In the genomic region with DNA sequence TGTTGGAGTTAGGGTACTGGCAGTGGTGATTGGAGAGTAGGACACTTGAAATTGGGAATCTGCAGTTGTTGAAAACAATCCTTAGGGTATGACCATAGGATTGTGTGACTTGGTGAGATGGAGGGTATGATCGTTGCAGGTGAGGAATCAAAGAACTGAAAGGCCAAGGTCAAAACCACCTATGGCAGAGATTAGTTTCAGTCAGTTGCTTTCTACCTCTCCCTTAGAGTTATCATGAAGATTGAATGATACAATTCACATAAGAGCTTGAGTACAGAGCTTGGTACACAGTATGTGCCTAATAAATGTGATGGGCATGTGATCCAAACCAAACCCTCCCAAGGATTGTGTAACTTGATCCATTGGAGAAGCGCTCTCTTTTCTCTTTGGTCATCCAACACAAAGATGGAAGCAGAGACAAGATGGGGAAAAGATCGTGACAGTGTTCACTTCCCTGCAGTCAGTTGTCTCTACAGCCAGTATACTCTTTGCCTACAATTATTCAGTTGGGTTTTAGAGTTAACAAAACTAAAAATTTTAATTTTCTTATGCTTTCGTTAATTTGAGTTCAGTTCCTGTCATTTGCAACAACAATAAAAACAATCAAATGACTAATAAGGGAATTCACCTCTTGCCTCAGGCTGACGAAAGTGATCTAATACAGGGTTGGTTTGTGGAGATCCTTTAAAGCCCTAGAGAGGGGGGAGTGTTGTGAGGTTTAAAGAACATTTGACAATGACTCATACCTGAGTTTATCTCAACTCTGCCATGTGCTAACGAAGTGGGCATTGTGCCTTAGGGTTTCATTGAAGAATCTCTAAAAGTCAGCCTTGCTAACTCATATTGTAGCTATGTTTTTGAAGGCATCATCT, we compare ENCODE assay signal across 14 cellular contexts. TPM values are rescaled to one million over a fixed set of nuclear protein-coding genes. Genes with fewer than 3 reads are reported as not detected.
DNase-seq lines count a peak whose midpoint lies in the region; ATAC-seq and TF ChIP-seq lines count a peak whose summit lies in the region.
"Had no signal": no experiment of that assay in that cellular context is flagged by ENCODE, and none has a peak within 500 bp of the region (broad histone marks: within the 10 kb centered on the region; RNA-seq: fewer than 3 reads in every experiment).

No MANE protein-coding gene starts in this region.

- no peak overlapping the region for H3K4me3 Mint-ChIP-seq in activated CD8-positive, alpha-beta T cell treated with anti-CD3 and anti-CD28 coated beads for 36 hours
- H3K4me3 Mint-ChIP-seq: CD8-positive, alpha-beta memory T cell; H9; mesothelial cell of epicardium had no signal

- TF ChIP-seq POLR2A in GM18505 (IDR thresholded peaks at IDR 0.05; ENCODE audit: borderline replicate concordance, extremely low read depth, insufficient read depth, insufficient read length), result no peak
- TF ChIP-seq POLR2A in esophagus muscularis mucosa (IDR thresholded peaks at IDR 0.05; ENCODE audit: low read depth), result no peak

- TF ChIP-seq CTCF in activated CD8-positive, alpha-beta T cell treated with anti-CD3 and anti-CD28 coated beads for 36 hours (IDR thresholded peaks at IDR 0.05), result no peak
- TF ChIP-seq CTCF in hepatocyte (IDR thresholded peaks at IDR 0.05; ENCODE audit: poor library complexity), result no peak
- TF ChIP-seq CTCF in esophagus muscularis mucosa (IDR thresholded peaks at IDR 0.05), result no peak

- no peaks in the 10 kb centered on the region for H3K27me3 Mint-ChIP-seq in activated CD8-positive, alpha-beta T cell treated with anti-CD3 and anti-CD28 coated beads for 36 hours

- peaks cover 1% of the 10 kb centered on the region for H3K9me3 Mint-ChIP-seq in activated CD8-positive, alpha-beta T cell treated with anti-CD3 and anti-CD28 coated beads for 36 hours

- H3K9me2 ChIP-seq in hepatocyte (replicated peaks; ENCODE audit: insufficient read depth), result no peaks in the 10 kb centered on the region

- H3K27me3 ChIP-seq in hepatocyte (no peaks in the 10 kb centered on the region), esophagus muscularis mucosa (no peaks in the 10 kb centered on the region)
- H3K27me3 ChIP-seq: gastroesophageal sphincter, right atrium auricular region had no signal

- intact Hi-C loops in activated CD8-positive, alpha-beta T cell treated with anti-CD3 and anti-CD28 coated beads for 36 hours (cut with micrococcal nuclease), result no loop called here
- intact Hi-C loops in esophagus muscularis mucosa (cut with DNase I), result no loop called here

- no peak overlapping the region for H2AFZ ChIP-seq in hepatocyte

- no peak overlapping the region for H3K27ac ChIP-seq in hepatocyte
- no peak overlapping the region for H3K27ac ChIP-seq in esophagus muscularis mucosa (replicated peaks in 1 of 4)
- H3K27ac ChIP-seq: gastroesophageal sphincter, right atrium auricular region, VCaP had no signal

- no peaks in the 10 kb centered on the region for H3K36me3 Mint-ChIP-seq in activated CD8-positive, alpha-beta T cell treated with anti-CD3 and anti-CD28 coated beads for 36 hours (ENCODE audit: low read depth)
- H3K36me3 Mint-ChIP-seq: mesothelial cell of epicardium had no signal

- CTCF ChIA-PET in activated CD8-positive, alpha-beta T cell treated with anti-CD3 and anti-CD28 coated beads for 36 hours (lab: Charles Lee), result no interaction called here

- no peaks in the 10 kb centered on the region for H4K20me1 ChIP-seq in hepatocyte (ENCODE audit: insufficient read depth, poor library complexity, severe bottlenecking)

- peak; percentile 89 for DNase-seq in EL
- DNase-seq in activated CD8-positive, alpha-beta T cell treated with anti-CD3 and anti-CD28 coated beads for 36 hours, result peak; percentile 19
- DNase-seq in hepatocyte (ENCODE audit: low spot score), result peak; percentile 15
- no peak for DNase-seq in NOMO-1 treated with DMSO at 0.1 percent for 48 hours (lab: John Stamatoyannopoulos, UW; ENCODE audit: unreplicated experiment)
- DNase-seq in esophagus muscularis mucosa (ENCODE audit: extremely low spot score), result no peak
- DNase-seq: CD8-positive, alpha-beta memory T cell; H9 had no signal

- H3K36me3 ChIP-seq in hepatocyte (replicated peaks; ENCODE audit: insufficient read depth, low read depth) (no peaks in the 10 kb centered on the region), esophagus muscularis mucosa (no peaks in the 10 kb centered on the region)
- H3K36me3 ChIP-seq: gastroesophageal sphincter, right atrium auricular region had no signal

- H3K4me1 ChIP-seq in hepatocyte (ENCODE audit: insufficient read depth), result no peaks in the 10 kb centered on the region
- no peaks in the 10 kb centered on the region for H3K4me1 ChIP-seq in esophagus muscularis mucosa
- H3K4me1 ChIP-seq: gastroesophageal sphincter, right atrium auricular region had no signal

- H3K9me3 ChIP-seq in hepatocyte (ENCODE audit: low read depth) (no peaks in the 10 kb centered on the region), esophagus muscularis mucosa (no peaks in the 10 kb centered on the region)
- H3K9me3 ChIP-seq: gastroesophageal sphincter, right atrium auricular region had no signal

- peak overlapping the region; percentile 13 for H3K27ac Mint-ChIP-seq in activated CD8-positive, alpha-beta T cell treated with anti-CD3 and anti-CD28 coated beads for 36 hours
- H3K27ac Mint-ChIP-seq: CD8-positive, alpha-beta memory T cell; H9; mesothelial cell of epicardium had no signal

- no peak overlapping the region for H3K4me2 ChIP-seq in hepatocyte

- no peak for TF ChIP-seq EP300 in esophagus muscularis mucosa (IDR thresholded peaks at IDR 0.05)

- no peaks in the 10 kb centered on the region for H3K79me2 ChIP-seq in hepatocyte

- POLR2A ChIA-PET in activated CD8-positive, alpha-beta T cell treated with anti-CD3 and anti-CD28 coated beads for 36 hours (lab: Charles Lee), result no interaction called here

- peak; percentile 65 for ATAC-seq in HG03565 (IDR thresholded peaks at IDR 0.05; ENCODE audit: unreplicated experiment)
- peak; percentile 99 for ATAC-seq in activated CD8-positive, alpha-beta T cell treated with anti-CD3 and anti-CD28 coated beads for 36 hours
- no peak for ATAC-seq in GM18505 (IDR thresholded peaks at IDR 0.05; ENCODE audit: unreplicated experiment)
- ATAC-seq in HG03159 (IDR thresholded peaks at IDR 0.05; ENCODE audit: unreplicated experiment), result no peak
- ATAC-seq: gastroesophageal sphincter had no signal

- WGBS in hepatocyte (ENCODE audit: low lambda C conversion rate, missing lambda C conversion rate), result 68% methylated on average over 6 of the region's 6 CpGs
- WGBS in esophagus muscularis mucosa, result 76% methylated on average over 6 of the region's 6 CpGs

- H3K4me1 Mint-ChIP-seq in activated CD8-positive, alpha-beta T cell treated with anti-CD3 and anti-CD28 coated beads for 36 hours (ENCODE audit: low read depth), result peaks cover 12% of the 10 kb centered on the region
- H3K4me1 Mint-ChIP-seq: mesothelial cell of epicardium had no signal

- no peak overlapping the region for H3K4me3 ChIP-seq in hepatocyte
- no peak overlapping the region for H3K4me3 ChIP-seq in esophagus muscularis mucosa
- H3K4me3 ChIP-seq: gastroesophageal sphincter, right atrium auricular region had no signal

RNA-seq across cellular contexts. Expression of a gene that starts 14.7 kb away (rescaled TPM):
- total RNA-seq in activated CD8-positive, alpha-beta T cell treated with anti-CD3 and anti-CD28 coated beads for 36 hours, result 100 to 1,000 TPM; 141 to 142 TPM
- total RNA-seq in hepatocyte (93.3 and 108 TPM in 2 replicates), esophagus muscularis mucosa (10 to 100 TPM; 35.7 to 93.4 (median 89.2) TPM)
- polyA plus RNA-seq in hepatocyte, result 46.0 and 58.5 TPM in 2 replicates

Comparison
In these comparisons a context has a peak if more than half of its experiments do, and no peak if none do; other contexts are left out.
1. DNase-seq: peak in EL (single experiment), activated CD8-positive, alpha-beta T cell treated with anti-CD3 and anti-CD28 coated beads for 36 hours (single experiment) and hepatocyte (single experiment); none in NOMO-1 treated with DMSO at 0.1 percent for 48 hours (single experiment) and esophagus muscularis mucosa (single experiment).
2. ATAC-seq: peak in HG03565 (single experiment) and activated CD8-positive, alpha-beta T cell treated with anti-CD3 and anti-CD28 coated beads for 36 hours (single experiment); none in GM18505 (single experiment) and HG03159 (single experiment).